8 cellular contexts compared by ENCODE assay signal in genomic region chr20:3818155-3819151, GRCh38. TPM values are rescaled to one million over a fixed set of nuclear protein-coding genes. Genes with fewer than 3 reads are reported as not detected.
DNase-seq lines count a peak whose midpoint lies in the region; ATAC-seq, FAIRE-seq and TF ChIP-seq lines count a peak whose summit lies in the region.

No MANE protein-coding gene starts in this region.

- H3K4me1 ChIP-seq in SJCRH30 (peaks cover 11% of the 10 kb centered on the region), H1 (replicated peaks in 1 of 4; ENCODE audit: control insufficient read depth in 3 of 4, insufficient read depth in 4 of 4, low read length in 3 of 4) (peaks cover 0 to 13% (median 5%) of the 10 kb centered on the region in 4 experiments; a peak in 4 of 7 replicates), mucosa of stomach (ENCODE audit: control insufficient read depth, insufficient read depth, low read length) (peaks cover 31% of the 10 kb centered on the region)

- DNase-seq in NCI-H1436 (lab: John Stamatoyannopoulos, UW) (peak; percentile 51), NCI-H1436 treated with DMSO at 0.1 percent for 48 hours (lab: John Stamatoyannopoulos, UW) (no peak), SJCRH30 (peak; percentile 88 to 94), H1 (ENCODE audit: low read depth in 1 of 2, low spot score in 2 of 2) (peak in 1 of 2 experiments; percentile 75)

- CTCF ChIA-PET in H1 (lab: Charles Lee; ENCODE audit: partially characterized antibody), result interaction anchor here (0.6 to 10.6 kb wide), 29 partner anchors 8 to 732 kb away, joined by 3 to 128 read pairs (median 4); partner anchors contain the start of genes ADISSP, CDC25B, CENPB and SPEF1

- no peaks in the 10 kb centered on the region for H3K79me1 ChIP-seq in H1 (ENCODE audit: low read depth, low read length)

- H3K27me3 ChIP-seq in SJCRH30 (no peaks in the 10 kb centered on the region), H1 (replicated peaks in 1 of 4; ENCODE audit: control insufficient read depth in 3 of 4, extremely low read depth in 1 of 4, insufficient read depth in 3 of 4, low read length in 3 of 4) (no peaks in the 10 kb centered on the region), mucosa of stomach (ENCODE audit: control insufficient read depth, insufficient read depth, low read length) (no peaks in the 10 kb centered on the region)

- no peak overlapping the region for H2BK5ac ChIP-seq in H1 (ENCODE audit: low read depth, low read length)

- TF ChIP-seq CTCF in LNCAP (IDR thresholded peaks at IDR 0.05) (peak; percentile 57), H1 (IDR thresholded peaks at IDR 0.05; ENCODE audit: control extremely low read depth in 1 of 3, insufficient read depth in 1 of 3, low read depth in 1 of 3, low read length in 3 of 3) (peak; percentile 74 to 90 (median 75))

- ATAC-seq in GM18520 (IDR thresholded peaks at IDR 0.05; ENCODE audit: unreplicated experiment), result no peak
- ATAC-seq in HG02884 (IDR thresholded peaks at IDR 0.05; ENCODE audit: unreplicated experiment), result no peak

- TF ChIP-seq EP300 in H1 (IDR thresholded peaks at IDR 0.05; ENCODE audit: borderline replicate concordance in 1 of 2, low read depth in 2 of 2, low read length in 2 of 2), result no peak

- H3K4me2 ChIP-seq in H1 (ENCODE audit: insufficient read depth in 1 of 2, low read depth in 2 of 2, low read length in 2 of 2), result no peak overlapping the region

- H4K5ac ChIP-seq in H1 (ENCODE audit: insufficient read length, low read depth, low read length), result no peak overlapping the region

- H3K27ac ChIP-seq in SJCRH30 (no peak overlapping the region), H1 (ENCODE audit: low read depth, low read length) (no peak overlapping the region)

- H2BK12ac ChIP-seq in H1 (ENCODE audit: low read depth, low read length), result peak overlapping the region; percentile 65; the same call in 1 of the 2 replicates

- no peak for FAIRE-seq in H1 (lab: Jason Lieb, UNC)

- no peak overlapping the region for H3K18ac ChIP-seq in H1 (ENCODE audit: extremely low read depth, low read length)

- no peak overlapping the region for H3K23ac ChIP-seq in H1 (ENCODE audit: insufficient read length)

- H2BK15ac ChIP-seq in H1 (ENCODE audit: low read length), result no peak overlapping the region

- peak overlapping the region; percentile 22 for H4K91ac ChIP-seq in H1 (replicated peaks; ENCODE audit: insufficient read length, low read length)

- 89% methylated on average over 8 of the region's 8 CpGs; no CpG with 5 or more reads in 1 of the 2 experiments for WGBS in H1 (ENCODE audit: extremely low coverage in 1 of 2, insufficient coverage in 1 of 2, insufficient read length in 1 of 2, insufficient replicate concordance in 2 of 2, low coverage in 1 of 2, low lambda C conversion rate in 2 of 2, missing lambda C conversion rate in 1 of 2), 2 experiments

- peak; percentile 48 to 63 for TF ChIP-seq RAD21 in H1 (IDR thresholded peaks at IDR 0.05 in 1 of 2, conservative IDR thresholded peaks at IDR 0.05 in 1 of 2; ENCODE audit: low read depth in 2 of 2, low read length in 2 of 2)

- H4K8ac ChIP-seq in H1 (ENCODE audit: extremely low read depth, insufficient read depth, low read length), result no peak overlapping the region

- H3K23me2 ChIP-seq in H1 (ENCODE audit: low read depth, low read length), result peaks cover 4% of the 10 kb centered on the region; the same call in 1 of the 2 replicates

- H4K20me1 ChIP-seq in H1 (replicated peaks in 1 of 2; ENCODE audit: control insufficient read depth in 1 of 2, insufficient read depth in 2 of 2, low read length in 2 of 2), result no peaks in the 10 kb centered on the region

- no peak overlapping the region for H3K56ac ChIP-seq in H1 (replicated peaks; ENCODE audit: insufficient read length, low read depth, low read length)

- TF ChIP-seq POLR2A in H1 (IDR thresholded peaks at IDR 0.05; ENCODE audit: control extremely low read depth in 1 of 2, low read depth in 2 of 2, low read length in 2 of 2), result no peak

- no peak overlapping the region for H2BK120ac ChIP-seq in H1 (replicated peaks; ENCODE audit: low read depth, low read length)

- POLR2A ChIA-PET in H1 (lab: Charles Lee; ENCODE audit: partially characterized antibody), result interaction anchor here (0.7 to 4.5 kb wide), 8 partner anchors 14 to 73 kb away, joined by 3 to 29 read pairs (median 3); partner anchors contain the start of genes CENPB and SPEF1

- H3K14ac ChIP-seq in H1 (ENCODE audit: insufficient read length), result no peak overlapping the region

- H2BK20ac ChIP-seq in H1 (ENCODE audit: low read length), result 0 out of 2 replicates have a peak overlapping the region, but pooled peaks have one; percentile 17

- no peak overlapping the region for H3K4ac ChIP-seq in H1 (replicated peaks; ENCODE audit: insufficient read length, low read depth, low read length)

- H3K9ac ChIP-seq in H1 (replicated peaks in 1 of 4; ENCODE audit: extremely low read depth in 1 of 4, low read depth in 3 of 4, low read length in 3 of 4) (no peak overlapping the region), mucosa of stomach (ENCODE audit: low read length) (peak overlapping the region; percentile 10)

- no peaks in the 10 kb centered on the region for H3K36me3 ChIP-seq in SJCRH30
- no peaks in the 10 kb centered on the region for H3K36me3 ChIP-seq in H1 (ENCODE audit: control insufficient read depth in 2 of 4, insufficient read depth in 4 of 4, low read length in 3 of 4)
- peaks cover 7% of the 10 kb centered on the region for H3K36me3 ChIP-seq in mucosa of stomach (ENCODE audit: control insufficient read depth, insufficient read depth, low read length)

- peak overlapping the region; percentile 30; the same call in 1 of the 2 replicates for H2AK5ac ChIP-seq in H1 (ENCODE audit: low read depth, low read length)

- no peaks in the 10 kb centered on the region for H3K79me2 ChIP-seq in H1 (ENCODE audit: control insufficient read depth in 1 of 2, insufficient read depth in 2 of 2, low read length in 2 of 2)

- H3K9me3 ChIP-seq in SJCRH30 (replicated peaks), result no peaks in the 10 kb centered on the region
- no peaks in the 10 kb centered on the region for H3K9me3 ChIP-seq in H1 (ENCODE audit: insufficient read depth in 2 of 2, low read depth in 1 of 2, low read length in 1 of 2)
- no peaks in the 10 kb centered on the region for H3K9me3 ChIP-seq in mucosa of stomach (ENCODE audit: control insufficient read depth, low read length)

- 0 out of 2 replicates have a peak overlapping the region, but pooled peaks have one; percentile 74 for H2AFZ ChIP-seq in H1 (ENCODE audit: low read length)

- no peak overlapping the region for H3K4me3 ChIP-seq in SJCRH30
- H3K4me3 ChIP-seq in H1 (ENCODE audit: extremely low read depth in 1 of 4, insufficient read depth in 2 of 4, low read depth in 3 of 4, low read length in 4 of 4), result no peak overlapping the region
- no peak overlapping the region for H3K4me3 ChIP-seq in mucosa of stomach (ENCODE audit: low read length)

RNA-seq across cellular contexts. Expression of gene AP5S1, which starts 1.9 kb away (rescaled TPM):
- total RNA-seq in SJCRH30 (2014; rRNA removed; shearing (Covaris generic)), result 8.9 and 9.4 TPM in 2 replicates
- total RNA-seq in H1 (2021; fragmentation: NEBNext Ultra II Directional; extraction: Animal tissue kit (Norgen Biotek cat#: 25700)), result 3.4 and 3.7 TPM in 2 replicates
- polyA plus RNA-seq in H1 (2011; rRNA removed), result 3.3 and 4.0 TPM in 2 replicates
- polyA plus RNA-seq in H1 (2011; cell fraction: cytosol; rRNA removed), result 3.0 TPM
- polyA plus RNA-seq in H1 (2011; cell fraction: nucleus; rRNA removed), result 3.1 TPM
- 3.0 to 4.2 TPM (median 3.7 TPM) in 4 replicates for polyA plus RNA-seq in H1 (2012, experiment 1 of 2)
- 2.7 TPM for polyA plus RNA-seq in H1 (2012, experiment 2 of 2)
- polyA plus RNA-seq in H1 (2013, experiment 1 of 2), result 1.9 TPM
- polyA plus RNA-seq in H1 (2013, experiment 2 of 2), result 1.6 TPM
- polyA minus RNA-seq in H1 (2011; rRNA and poly(A)+ RNA removed), result 2.3 and 4.1 TPM in 2 replicates
- polyA minus RNA-seq in H1 (2011; cell fraction: cytosol; rRNA and poly(A)+ RNA removed), result 3.4 TPM
- 3.4 TPM for polyA minus RNA-seq in H1 (2011; cell fraction: nucleus; rRNA and poly(A)+ RNA removed)

RNA-seq across cellular contexts. Expression of gene CDC25B, which starts 22.3 kb away (rescaled TPM):
- total RNA-seq in SJCRH30 (2014; rRNA removed; shearing (Covaris generic)), result 75.1 and 78.8 TPM in 2 replicates
- 30.3 and 31.2 TPM in 2 replicates for total RNA-seq in H1 (2021; fragmentation: NEBNext Ultra II Directional; extraction: Animal tissue kit (Norgen Biotek cat#: 25700))
- 21.7 and 32.4 TPM in 2 replicates for polyA plus RNA-seq in H1 (2011; rRNA removed)
- polyA plus RNA-seq in H1 (2011; cell fraction: cytosol; rRNA removed), result 21.8 TPM
- polyA plus RNA-seq in H1 (2011; cell fraction: nucleus; rRNA removed), result 69.1 TPM
- polyA plus RNA-seq in H1 (2012, experiment 1 of 2), result 28.3 to 33.6 TPM (median 29.7 TPM) in 4 replicates
- 28.7 TPM for polyA plus RNA-seq in H1 (2012, experiment 2 of 2)
- 18.1 TPM for polyA plus RNA-seq in H1 (2013, experiment 1 of 2)
- 16.5 TPM for polyA plus RNA-seq in H1 (2013, experiment 2 of 2)
- polyA minus RNA-seq in H1 (2011; rRNA and poly(A)+ RNA removed), result 12.9 and 21.6 TPM in 2 replicates
- 19.9 TPM for polyA minus RNA-seq in H1 (2011; cell fraction: cytosol; rRNA and poly(A)+ RNA removed)
- 16.8 TPM for polyA minus RNA-seq in H1 (2011; cell fraction: nucleus; rRNA and poly(A)+ RNA removed)

RNA-seq across cellular contexts. Expression of gene MAVS, which starts 28.2 kb away (rescaled TPM):
- total RNA-seq in SJCRH30 (2014; rRNA removed; shearing (Covaris generic)), result 26.4 and 28.9 TPM in 2 replicates
- 24.3 and 24.4 TPM in 2 replicates for total RNA-seq in H1 (2021; fragmentation: NEBNext Ultra II Directional; extraction: Animal tissue kit (Norgen Biotek cat#: 25700))
- polyA plus RNA-seq in H1 (2011; rRNA removed), result 9.9 and 12.3 TPM in 2 replicates
- polyA plus RNA-seq in H1 (2011; cell fraction: cytosol; rRNA removed), result 10.5 TPM
- 20.9 TPM for polyA plus RNA-seq in H1 (2011; cell fraction: nucleus; rRNA removed)
- polyA plus RNA-seq in H1 (2012, experiment 1 of 2), result 12.7 to 16.2 TPM (median 15.3 TPM) in 4 replicates
- 15.0 TPM for polyA plus RNA-seq in H1 (2012, experiment 2 of 2)
- 10.4 TPM for polyA plus RNA-seq in H1 (2013, experiment 1 of 2)
- polyA plus RNA-seq in H1 (2013, experiment 2 of 2), result 9.8 TPM
- 22.1 and 29.6 TPM in 2 replicates for polyA minus RNA-seq in H1 (2011; rRNA and poly(A)+ RNA removed)
- 15.1 TPM for polyA minus RNA-seq in H1 (2011; cell fraction: cytosol; rRNA and poly(A)+ RNA removed)
- 15.9 TPM for polyA minus RNA-seq in H1 (2011; cell fraction: nucleus; rRNA and poly(A)+ RNA removed)

RNA-seq across cellular contexts. Expression of gene CENPB, which starts 31.9 kb away (rescaled TPM):
- 34.6 and 36.7 TPM in 2 replicates for total RNA-seq in SJCRH30 (2014; rRNA removed; shearing (Covaris generic))
- 51.6 and 52.8 TPM in 2 replicates for total RNA-seq in H1 (2021; fragmentation: NEBNext Ultra II Directional; extraction: Animal tissue kit (Norgen Biotek cat#: 25700))
- 17.7 and 25.2 TPM in 2 replicates for polyA plus RNA-seq in H1 (2011; rRNA removed)
- 27.2 TPM for polyA plus RNA-seq in H1 (2011; cell fraction: cytosol; rRNA removed)
- 20.7 TPM for polyA plus RNA-seq in H1 (2011; cell fraction: nucleus; rRNA removed)
- polyA plus RNA-seq in H1 (2012, experiment 1 of 2), result 30.1 to 45.6 TPM (median 44.3 TPM) in 4 replicates
- 37.2 TPM for polyA plus RNA-seq in H1 (2012, experiment 2 of 2)
- 25.0 TPM for polyA plus RNA-seq in H1 (2013, experiment 1 of 2)
- polyA plus RNA-seq in H1 (2013, experiment 2 of 2), result 25.0 TPM
- 18.1 and 24.6 TPM in 2 replicates for polyA minus RNA-seq in H1 (2011; rRNA and poly(A)+ RNA removed)
- polyA minus RNA-seq in H1 (2011; cell fraction: cytosol; rRNA and poly(A)+ RNA removed), result 29.3 TPM
- polyA minus RNA-seq in H1 (2011; cell fraction: nucleus; rRNA and poly(A)+ RNA removed), result 17.5 TPM

RNA-seq across cellular contexts. Expression of gene SPEF1, which starts 37.2 kb away (rescaled TPM):
- 0.08 and 0.16 TPM in 2 replicates for total RNA-seq in SJCRH30 (2014; rRNA removed; shearing (Covaris generic))
- 0.65 and 0.71 TPM in 2 replicates for total RNA-seq in H1 (2021; fragmentation: NEBNext Ultra II Directional; extraction: Animal tissue kit (Norgen Biotek cat#: 25700))
- polyA plus RNA-seq in H1 (2011; rRNA removed), result 0.50 and 0.51 TPM in 2 replicates
- polyA plus RNA-seq in H1 (2011; cell fraction: cytosol; rRNA removed), result 0.78 TPM
- 0.88 TPM for polyA plus RNA-seq in H1 (2011; cell fraction: nucleus; rRNA removed)
- polyA plus RNA-seq in H1 (2012, experiment 1 of 2), result 0.56 to 0.80 TPM (median 0.68 TPM) in 4 replicates
- 0.64 TPM for polyA plus RNA-seq in H1 (2012, experiment 2 of 2)
- polyA plus RNA-seq in H1 (2013, experiment 1 of 2), result 0.43 TPM
- polyA plus RNA-seq in H1 (2013, experiment 2 of 2), result 0.37 TPM
- 0.37 TPM in 1 of 2 replicates, not detected in the other for polyA minus RNA-seq in H1 (2011; rRNA and poly(A)+ RNA removed)
- polyA minus RNA-seq in H1 (2011; cell fraction: cytosol; rRNA and poly(A)+ RNA removed), result not detected
- 0.50 TPM for polyA minus RNA-seq in H1 (2011; cell fraction: nucleus; rRNA and poly(A)+ RNA removed)
